Comparison of ENCODE assay signal across 2 cellular contexts in genomic region chr17:30957741-30958140, GRCh38.
TF ChIP-seq lines count a peak whose summit lies in the region.

No MANE protein-coding gene starts in this region.

TF ChIP-seq in IMR-90, 13 proteins besides CTCF, POLR2A, EP300 and RAD21:
- TF ChIP-seq FOS (IDR thresholded peaks at IDR 0.05; ENCODE audit: low read depth, low read length) (no peak), NFE2L2 (IDR thresholded peaks at IDR 0.05; ENCODE audit: low read depth, low read length) (no peak), ELK1 (IDR thresholded peaks at IDR 0.05; ENCODE audit: borderline replicate concordance, low read depth, low read length) (no peak)

TF ChIP-seq in HepG2, 621 proteins besides CTCF, POLR2A, EP300 and RAD21:
- no peak for TF ChIP-seq TRIM24 (CRISPR knock-in tag; IDR thresholded peaks at IDR 0.05)
- no peak for TF ChIP-seq PTBP1 (IDR thresholded peaks at IDR 0.05; ENCODE audit: low read depth, low read length, poor library complexity, severe bottlenecking)
- TF ChIP-seq ZNF225 (CRISPR knock-in tag; IDR thresholded peaks at IDR 0.05), result no peak
- TF ChIP-seq HNRNPL (IDR thresholded peaks at IDR 0.05; ENCODE audit: low read depth, low read length), result no peak
- no peak for TF ChIP-seq LRRFIP1 (CRISPR knock-in tag; conservative IDR thresholded peaks at IDR 0.05)
- TF ChIP-seq ZZZ3 (CRISPR knock-in tag; IDR thresholded peaks at IDR 0.05; ENCODE audit: borderline replicate concordance), result no peak
- TF ChIP-seq JUNB (CRISPR knock-in tag; IDR thresholded peaks at IDR 0.05; ENCODE audit: borderline replicate concordance), result no peak
- no peak for TF ChIP-seq HMG20B (CRISPR knock-in tag; conservative IDR thresholded peaks at IDR 0.05)
- TF ChIP-seq POGK (CRISPR knock-in tag; conservative IDR thresholded peaks at IDR 0.05), result no peak
- no peak for TF ChIP-seq TOPORS (CRISPR knock-in tag; IDR thresholded peaks at IDR 0.05)
- no peak for TF ChIP-seq MEF2D (CRISPR knock-in tag; IDR thresholded peaks at IDR 0.05)
- TF ChIP-seq ZSCAN31 (CRISPR knock-in tag; IDR thresholded peaks at IDR 0.05; ENCODE audit: low read depth), result no peak
- no peak for TF ChIP-seq ZNF18 (CRISPR knock-in tag; IDR thresholded peaks at IDR 0.05; ENCODE audit: insufficient replicate concordance)
- TF ChIP-seq NCOA2 (CRISPR knock-in tag; IDR thresholded peaks at IDR 0.05), result no peak
- no peak for TF ChIP-seq RERE (CRISPR knock-in tag; IDR thresholded peaks at IDR 0.05; ENCODE audit: low read depth)
